ENCODE assay signal across 8 cellular contexts in the genomic region with DNA sequence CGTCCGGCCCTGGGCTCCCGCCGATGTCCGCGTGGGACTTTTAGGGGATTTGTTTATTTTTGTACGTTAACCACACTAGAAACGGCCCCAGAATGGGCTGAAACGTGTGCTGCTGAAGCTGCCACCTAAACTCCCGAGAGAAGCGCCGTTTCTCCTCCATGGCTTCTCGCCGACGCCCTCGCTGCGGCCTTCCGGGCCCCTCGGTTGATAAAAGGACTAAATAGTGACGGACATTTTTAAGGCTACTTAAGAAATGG. TPM values are rescaled to one million over a fixed set of nuclear protein-coding genes. Genes with fewer than 3 reads are reported as not detected.
DNase-seq lines count a peak whose midpoint lies in the region; ATAC-seq and TF ChIP-seq lines count a peak whose summit lies in the region.

No MANE protein-coding gene starts in this region.

- no peak for ATAC-seq in natural killer cell

- H3K36me3 Mint-ChIP-seq in chondrocyte (ENCODE audit: low read depth) (peaks cover 3% of the 10 kb centered on the region), natural killer cell (no peaks in the 10 kb centered on the region)

- H3K27me3 Mint-ChIP-seq in chondrocyte (ENCODE audit: low read depth) (no peaks in the 10 kb centered on the region), natural killer cell (ENCODE audit: low read depth in 2 of 2) (no peaks in the 10 kb centered on the region)

- no peak for TF ChIP-seq CTCF in GM12875 (IDR thresholded peaks at IDR 0.05; ENCODE audit: borderline replicate concordance, insufficient read depth, low read depth, low read length)
- no peak for TF ChIP-seq CTCF in chondrocyte (IDR thresholded peaks at IDR 0.05)
- no peak for TF ChIP-seq CTCF in natural killer cell (IDR thresholded peaks at IDR 0.05)

- H3K4me1 Mint-ChIP-seq in chondrocyte (ENCODE audit: low read depth) (peaks cover 47% of the 10 kb centered on the region), natural killer cell (peaks cover 41 to 45% of the 10 kb centered on the region in 2 donors)

- intact Hi-C loops in natural killer cell (cut with micrococcal nuclease): loop anchor here (2.0 kb wide), 2 partner anchors 41 to 55 kb away; a partner anchor contains a TSS

- H3K9me3 Mint-ChIP-seq in chondrocyte (ENCODE audit: low read depth) (no peaks in the 10 kb centered on the region), natural killer cell (no peaks in the 10 kb centered on the region)

- H3K4me3 Mint-ChIP-seq in chondrocyte (ENCODE audit: unreplicated experiment) (peak overlapping the region; percentile 78), natural killer cell (peak overlapping the region; percentile 89)

- DNase-seq in chondrocyte (ENCODE audit: low spot score): no peak
- DNase-seq in natural killer cell: no peak
- no peak for DNase-seq in HuH-7 (ENCODE audit: low spot score)
- DNase-seq in activated CD4-positive, CD25-positive, alpha-beta regulatory T cell treated with anti-CD3 and anti-CD28 coated beads, Interleukin-2, amount 50 U/mL, for 72 hours: no peak
- DNase-seq in NCI-H510A (lab: John Stamatoyannopoulos, UW): no peak
- DNase-seq in activated CD4-positive, alpha-beta T cell treated with anti-CD3 and anti-CD28 coated beads for 4 hours: no peak

- H3K36me3 ChIP-seq in KOPT-K1 (ENCODE audit: insufficient read depth, low read length): no peaks in the 10 kb centered on the region

- H3K4me3 ChIP-seq in GM12875 (ENCODE audit: low read depth, low read length): peak overlapping the region; percentile 75

- peak overlapping the region; percentile 73 for H3K27ac ChIP-seq in KOPT-K1 (ENCODE audit: low read depth, low read length, poor library complexity, severe bottlenecking)

- peak overlapping the region; percentile 82 for H3K27ac Mint-ChIP-seq in chondrocyte (ENCODE audit: unreplicated experiment)
- H3K27ac Mint-ChIP-seq in natural killer cell: peak overlapping the region; percentile 92 to 93

- no peaks in the 10 kb centered on the region for H3K9me3 ChIP-seq in KOPT-K1 (ENCODE audit: insufficient read depth, low read length, poor library complexity, severe bottlenecking)

RNA-seq across cellular contexts. Expression of a gene that starts 0.7 kb away (rescaled TPM):
- total RNA-seq in chondrocyte (225 to 333 TPM (median 329 TPM) in 3 replicates), natural killer cell (100 to 1,000 TPM in 2 of 3 donors, 10 to 100 TPM in 1; 96.8 to 144 (median 126) TPM)

RNA-seq across cellular contexts. Expression of a gene that starts 46.5 kb away (rescaled TPM):
- total RNA-seq in chondrocyte: 0.15 to 1.4 TPM (median 0.87 TPM) in 3 replicates
- 1,000 to 10,000 TPM; 1,223 to 1,393 (median 1,250) TPM for total RNA-seq in natural killer cell

RNA-seq across cellular contexts. Expression of a gene that starts 56.3 kb away (rescaled TPM):
- 51.3 to 60.3 TPM (median 52.3 TPM) in 3 replicates for total RNA-seq in chondrocyte
- total RNA-seq in natural killer cell: 10 to 100 TPM; 64.0 to 70.1 (median 65.2) TPM

Comparison
In these comparisons a context has a peak if more than half of its experiments do, and no peak if none do; other contexts are left out.
1. RNA of a gene that starts 46.5 kb away (total RNA-seq): 1,223 to 1,393 TPM in natural killer cell; 0.15 to 1.4 TPM in chondrocyte; every median in the first group is over 100 times any median in the second.